9 cellular contexts compared by ENCODE assay signal in genomic region chr5:124402144-124402581, GRCh38.
DNase-seq lines count a peak whose midpoint lies in the region; ATAC-seq, FAIRE-seq and TF ChIP-seq lines count a peak whose summit lies in the region.
"Had no signal": no experiment of that assay in that cellular context is flagged by ENCODE, and none has a peak within 500 bp of the region (broad histone marks: within the 10 kb centered on the region; RNA-seq: fewer than 3 reads in every experiment).

No MANE protein-coding gene starts in this region.

- no peaks in the 10 kb centered on the region for H4K20me1 ChIP-seq in astrocyte (ENCODE audit: insufficient read depth, low read length)

- no peak overlapping the region for H3K4me2 ChIP-seq in astrocyte (ENCODE audit: low read length)

- no peaks in the 10 kb centered on the region for H3K79me2 ChIP-seq in astrocyte (ENCODE audit: insufficient read depth, low read length)

- peak in 3 of 4 donors; percentile 36 to 88 (median 75) for ATAC-seq in heart left ventricle
- no peak for ATAC-seq in stimulated activated naive CD8-positive, alpha-beta T cell treated with anti-CD3 and anti-CD28 coated beads, Interleukin-15, Interleukin-2, amounts not matched to agents 100 U/mL and 50 U/mL, for 24 hours

- H3K27me3 ChIP-seq in astrocyte (ENCODE audit: insufficient read depth, low read length) = no peaks in the 10 kb centered on the region
- no peaks in the 10 kb centered on the region for H3K27me3 ChIP-seq in heart left ventricle

- no peak overlapping the region for H3K4me3 ChIP-seq in astrocyte (ENCODE audit: insufficient read depth, low read depth, low read length)
- H3K4me3 ChIP-seq in heart left ventricle = no peak overlapping the region

- peaks cover 2% of the 10 kb centered on the region for H3K9me3 Mint-ChIP-seq in astrocyte (ENCODE audit: unreplicated experiment)

- intact Hi-C loops in heart left ventricle (cut with DNase I) = loop anchor here in 1 of 10 donors (10.0 kb wide), 2 partner anchors 253 to 343 kb away; partner anchors contain the start of gene ZNF608

- H3K27me3 Mint-ChIP-seq in astrocyte (ENCODE audit: low read depth, unreplicated experiment) = no peaks in the 10 kb centered on the region
- H3K27me3 Mint-ChIP-seq: activated naive CD8-positive, alpha-beta T cell had no signal

- 39 to 56% (median 47%) methylated on average over 3 of the region's 3 CpGs for WGBS in heart left ventricle, 4 donors

- DNase-seq in LHCN-M2 (ENCODE audit: low read depth) (peak; percentile 86), astrocyte (ENCODE audit: low read depth) (peak; percentile 65), heart left ventricle (peak in 2 of 5 donors; percentile 40 to 45), stromal cell of bone marrow (ENCODE audit: low read depth) (peak; percentile 65), activated T-cell treated with anti-CD3 and anti-CD28 coated beads for 4 hours (no peak)
- DNase-seq in stimulated activated naive CD4-positive, alpha-beta T cell (lab: John Stamatoyannopoulos, UW) = no peak
- no peak for DNase-seq in stimulated activated naive CD8-positive, alpha-beta T cell treated with anti-CD3 and anti-CD28 coated beads, Interleukin-15, Interleukin-2, amounts not matched to agents 100 U/mL and 50 U/mL, for 24 hours

- no peak for TF ChIP-seq CTCF in astrocyte (IDR thresholded peaks at IDR 0.05; ENCODE audit: insufficient read depth, low read depth, low read length)
- no peak for TF ChIP-seq CTCF in heart left ventricle (IDR thresholded peaks at IDR 0.05)

- H3K4me3 Mint-ChIP-seq in astrocyte (ENCODE audit: unreplicated experiment) = no peak overlapping the region
- H3K4me3 Mint-ChIP-seq: activated naive CD8-positive, alpha-beta T cell; neural crest cell had no signal

- H3K4me1 Mint-ChIP-seq in astrocyte (ENCODE audit: low read depth, unreplicated experiment) = peaks cover 9% of the 10 kb centered on the region

- H2AFZ ChIP-seq in astrocyte (ENCODE audit: low read depth, low read length) = no peak overlapping the region

- no peak for FAIRE-seq in astrocyte (lab: Jason Lieb, UNC)

- no peaks in the 10 kb centered on the region for H3K36me3 ChIP-seq in astrocyte (ENCODE audit: insufficient read depth, low read length)
- no peaks in the 10 kb centered on the region for H3K36me3 ChIP-seq in heart left ventricle

- H3K9ac ChIP-seq in astrocyte (ENCODE audit: low read length) = no peak overlapping the region

- no peaks in the 10 kb centered on the region for H3K36me3 Mint-ChIP-seq in astrocyte (ENCODE audit: low read depth, unreplicated experiment)
- H3K36me3 Mint-ChIP-seq: activated naive CD8-positive, alpha-beta T cell had no signal

- H3K4me1 ChIP-seq in astrocyte (ENCODE audit: insufficient read depth, low read length) (no peaks in the 10 kb centered on the region), heart left ventricle (peaks cover 0 to 32% (median 5%) of the 10 kb centered on the region in 12 donors)

- H3K27ac Mint-ChIP-seq in astrocyte (ENCODE audit: unreplicated experiment) = peak overlapping the region; percentile 12
- H3K27ac Mint-ChIP-seq: activated naive CD8-positive, alpha-beta T cell had no signal

- H3K27ac ChIP-seq in astrocyte (ENCODE audit: low read depth, low read length) (no peak overlapping the region), heart left ventricle (peak overlapping the region in 2 of 12 donors; percentile 15 to 56)

- no peak for TF ChIP-seq POLR2A in heart left ventricle (IDR thresholded peaks at IDR 0.05)

- H3K9me3 ChIP-seq in astrocyte (ENCODE audit: insufficient read depth, low read depth, low read length) (no peaks in the 10 kb centered on the region), heart left ventricle (no peaks in the 10 kb centered on the region)

Comparison
In these comparisons a context has a peak if more than half of its experiments do, and no peak if none do; other contexts are left out.
1. DNase-seq: peak in LHCN-M2 (single experiment), astrocyte (single experiment) and stromal cell of bone marrow (single experiment); none in stimulated activated naive CD4-positive, alpha-beta T cell (0 of 6), stimulated activated naive CD8-positive, alpha-beta T cell treated with anti-CD3 and anti-CD28 coated beads, Interleukin-15, Interleukin-2, amounts not matched to agents 100 U/mL and 50 U/mL, for 24 hours (single experiment) and activated T-cell treated with anti-CD3 and anti-CD28 coated beads for 4 hours (single experiment).